In the genomic region with DNA sequence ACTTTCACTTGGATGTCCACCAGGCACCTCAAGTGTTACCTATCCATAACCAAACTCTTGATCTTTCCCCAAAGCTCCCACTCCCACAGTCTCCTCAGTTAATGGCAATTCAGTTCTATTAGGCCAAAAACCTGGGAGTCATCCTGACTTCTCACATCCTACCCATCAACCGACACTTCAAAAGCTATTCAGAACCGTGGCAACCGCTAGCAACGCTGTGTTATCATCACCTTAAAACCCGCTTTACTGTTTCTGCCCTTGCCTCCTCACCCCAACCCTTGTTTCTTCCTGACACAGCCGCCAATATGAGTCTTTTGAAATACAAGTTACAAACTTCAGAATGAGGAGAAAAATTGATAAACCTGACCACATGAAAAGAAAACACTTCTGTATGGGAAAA, we compare ENCODE assay signal across 21 cellular contexts. TPM values are rescaled to one million over a fixed set of nuclear protein-coding genes. Genes with fewer than 3 reads are reported as not detected.
DNase-seq lines count a peak whose midpoint lies in the region; ATAC-seq and TF ChIP-seq lines count a peak whose summit lies in the region.
"Had no signal": no experiment of that assay in that cellular context is flagged by ENCODE, and none has a peak within 500 bp of the region (broad histone marks: within the 10 kb centered on the region; RNA-seq: fewer than 3 reads in every experiment).

No MANE protein-coding gene starts in this region.

- H3K9me3 Mint-ChIP-seq in activated CD8-positive, alpha-beta T cell treated with anti-CD3 and anti-CD28 coated beads for 36 hours: no peaks in the 10 kb centered on the region
- no peaks in the 10 kb centered on the region for H3K9me3 Mint-ChIP-seq in activated CD8-positive, alpha-beta T cell treated with anti-CD3 and anti-CD28 coated beads, Interleukin-2, amount 10 ng/mL, durations not matched to agents 7 days and 5 days (ENCODE audit: insufficient read depth)
- H3K9me3 Mint-ChIP-seq in stimulated activated naive B cell treated with anti-CD40 and anti-IgM and Interleukin-4, amounts not matched to agents 10 μg/mL and 1 μg/mL and 100 μg/mL, for 72 hours: no peaks in the 10 kb centered on the region
- H3K9me3 Mint-ChIP-seq: CD8-positive, alpha-beta T cell had no signal

- DNase-seq in activated CD8-positive, alpha-beta T cell treated with anti-CD3 and anti-CD28 coated beads for 36 hours: peak; percentile 7
- DNase-seq in activated CD8-positive, alpha-beta T cell treated with anti-CD3 and anti-CD28 coated beads, Interleukin-2, amount 10 ng/mL, durations not matched to agents 7 days and 5 days: no peak
- DNase-seq in brain microvascular endothelial cell (no peak), osteoblast (ENCODE audit: insufficient read length, low spot score, missing footprints) (no peak), UCSD-AML1 (lab: John Stamatoyannopoulos, UW; ENCODE audit: unreplicated experiment) (no peak)
- no peak for DNase-seq in stimulated activated naive B cell treated with anti-CD40 and anti-IgM and Interleukin-4, amounts not matched to agents 10 μg/mL and 1 μg/mL and 100 μg/mL, for 72 hours
- no peak for DNase-seq in stimulated activated CD4-positive, alpha-beta T cell treated with anti-CD3 and anti-CD28 coated beads, Interleukin-4, amount 100 ng/mL, for 4 hours
- DNase-seq: AML-193; Caco-2; CD8-positive, alpha-beta T cell; Karpas-422; NCI-H1092; NCI-H1417 treated with DMSO at 0.1 percent for 48 hours; NCI-H1694 treated with DMSO at 0.1 percent for 48 hours; NCI-H2081; NCI-H2227 treated with DMSO at 0.1 percent for 48 hours; NCI-H526 treated with DMSO at 0.1 percent for 48 hours; SHP77 treated with DMSO at 0.1 percent for 48 hours had no signal

- peaks cover 6% of the 10 kb centered on the region; the same call in 1 of the 2 replicates for H3K4me1 ChIP-seq in HEK293 (ENCODE audit: control insufficient read depth, insufficient read depth, low read length)
- H3K4me1 ChIP-seq in osteoblast (ENCODE audit: insufficient read depth, low read length): peaks cover 34% of the 10 kb centered on the region
- H3K4me1 ChIP-seq: Caco-2 had no signal

- H3K36me3 ChIP-seq in HEK293 (ENCODE audit: control insufficient read depth in 2 of 2, insufficient read depth in 1 of 2, low read length in 2 of 2) (no peaks in the 10 kb centered on the region; a peak in 1 of 3 replicates), brain microvascular endothelial cell (replicated peaks) (no peaks in the 10 kb centered on the region), osteoblast (ENCODE audit: insufficient read depth, low read length) (no peaks in the 10 kb centered on the region)

- no peak for ATAC-seq in activated CD8-positive, alpha-beta T cell treated with anti-CD3 and anti-CD28 coated beads for 36 hours
- no peak for ATAC-seq in activated CD8-positive, alpha-beta T cell treated with anti-CD3 and anti-CD28 coated beads, Interleukin-2, amount 10 ng/mL, durations not matched to agents 7 days and 5 days
- no peak for ATAC-seq in stimulated activated naive B cell treated with anti-CD40 and anti-IgM and Interleukin-4, amounts not matched to agents 10 μg/mL and 1 μg/mL and 100 μg/mL, for 72 hours (replicated peaks)
- ATAC-seq: CD8-positive, alpha-beta T cell; Panc1 had no signal

- H3K27ac ChIP-seq in HEK293 (ENCODE audit: extremely low read depth, low read depth, low read length) (no peak overlapping the region), brain microvascular endothelial cell (peak overlapping the region; percentile 78), osteoblast (ENCODE audit: low read depth, low read length) (peak overlapping the region; percentile 84)
- H3K27ac ChIP-seq: BLaER1 treated with 17β-estradiol and CSF1 and Interleukin-3, amounts not matched to agents 10 nM and 100 nM had no signal

- peaks cover 18% of the 10 kb centered on the region for H3K36me3 Mint-ChIP-seq in activated CD8-positive, alpha-beta T cell treated with anti-CD3 and anti-CD28 coated beads for 36 hours (ENCODE audit: low read depth)
- H3K36me3 Mint-ChIP-seq in activated CD8-positive, alpha-beta T cell treated with anti-CD3 and anti-CD28 coated beads, Interleukin-2, amount 10 ng/mL, durations not matched to agents 7 days and 5 days (ENCODE audit: low read depth): peaks cover 25% of the 10 kb centered on the region
- H3K36me3 Mint-ChIP-seq in stimulated activated naive B cell treated with anti-CD40 and anti-IgM and Interleukin-4, amounts not matched to agents 10 μg/mL and 1 μg/mL and 100 μg/mL, for 72 hours: peaks cover 25 to 40% of the 10 kb centered on the region in 2 donors

- H4K20me1 ChIP-seq in osteoblast (ENCODE audit: insufficient read depth, low read length): no peaks in the 10 kb centered on the region

- intact Hi-C loops in activated CD8-positive, alpha-beta T cell treated with anti-CD3 and anti-CD28 coated beads for 36 hours (cut with micrococcal nuclease): no loop called here

- POLR2A ChIA-PET in activated CD8-positive, alpha-beta T cell treated with anti-CD3 and anti-CD28 coated beads for 36 hours (lab: Charles Lee): no interaction called here
- POLR2A ChIA-PET in activated CD8-positive, alpha-beta T cell treated with anti-CD3 and anti-CD28 coated beads, Interleukin-2, amount 10 ng/mL, durations not matched to agents 7 days and 5 days (lab: Charles Lee): no interaction called here
- POLR2A ChIA-PET in HEK293 (lab: Yijun Ruan, JAX): interaction anchor here (0.6 kb wide), 1 partner anchor 11 kb away, joined by 4 read pairs; no protein-coding TSS in a partner anchor

- H3K4me1 Mint-ChIP-seq in activated CD8-positive, alpha-beta T cell treated with anti-CD3 and anti-CD28 coated beads for 36 hours (ENCODE audit: low read depth): peaks cover 16% of the 10 kb centered on the region
- H3K4me1 Mint-ChIP-seq in activated CD8-positive, alpha-beta T cell treated with anti-CD3 and anti-CD28 coated beads, Interleukin-2, amount 10 ng/mL, durations not matched to agents 7 days and 5 days (ENCODE audit: low read depth): peaks cover 11% of the 10 kb centered on the region
- peaks cover 18 to 30% of the 10 kb centered on the region in 2 donors for H3K4me1 Mint-ChIP-seq in stimulated activated naive B cell treated with anti-CD40 and anti-IgM and Interleukin-4, amounts not matched to agents 10 μg/mL and 1 μg/mL and 100 μg/mL, for 72 hours

- H3K4me3 ChIP-seq in HEK293 (ENCODE audit: low read depth, low read length) (no peak overlapping the region), brain microvascular endothelial cell (ENCODE audit: low read depth, low read length) (no peak overlapping the region), osteoblast (ENCODE audit: insufficient read depth, low read length) (no peak overlapping the region)
- H3K4me3 ChIP-seq: BLaER1 treated with 17β-estradiol and CSF1 and Interleukin-3, amounts not matched to agents 10 nM and 100 nM had no signal

- H2AFZ ChIP-seq in osteoblast (ENCODE audit: low read length): no peak overlapping the region

- H3K27ac Mint-ChIP-seq in activated CD8-positive, alpha-beta T cell treated with anti-CD3 and anti-CD28 coated beads for 36 hours: no peak overlapping the region
- no peak overlapping the region for H3K27ac Mint-ChIP-seq in activated CD8-positive, alpha-beta T cell treated with anti-CD3 and anti-CD28 coated beads, Interleukin-2, amount 10 ng/mL, durations not matched to agents 7 days and 5 days
- H3K27ac Mint-ChIP-seq in stimulated activated naive B cell treated with anti-CD40 and anti-IgM and Interleukin-4, amounts not matched to agents 10 μg/mL and 1 μg/mL and 100 μg/mL, for 72 hours: no peak overlapping the region
- H3K27ac Mint-ChIP-seq: CD8-positive, alpha-beta T cell had no signal

- CTCF ChIA-PET in activated CD8-positive, alpha-beta T cell treated with anti-CD3 and anti-CD28 coated beads for 36 hours (lab: Charles Lee): interaction anchor here (1.1 kb wide), 1 partner anchor 37 kb away, joined by 3 read pairs; no protein-coding TSS in a partner anchor
- CTCF ChIA-PET in activated CD8-positive, alpha-beta T cell treated with anti-CD3 and anti-CD28 coated beads, Interleukin-2, amount 10 ng/mL, durations not matched to agents 7 days and 5 days (lab: Charles Lee): no interaction called here
- CTCF ChIA-PET in HEK293 (lab: Yijun Ruan, JAX): interaction anchor here (1.2 kb wide), 1 partner anchor 10 kb away, joined by 5 read pairs; no protein-coding TSS in a partner anchor

- H3K9me3 ChIP-seq in HEK293 (ENCODE audit: control insufficient read depth, insufficient read depth, low read depth, low read length) (no peaks in the 10 kb centered on the region), osteoblast (ENCODE audit: low read depth, low read length) (no peaks in the 10 kb centered on the region)
- H3K9me3 ChIP-seq: BLaER1 treated with 17β-estradiol and CSF1 and Interleukin-3, amounts not matched to agents 10 nM and 100 nM; Caco-2 had no signal

- H3K27me3 ChIP-seq in brain microvascular endothelial cell (replicated peaks): no peaks in the 10 kb centered on the region
- H3K27me3 ChIP-seq in osteoblast (ENCODE audit: insufficient read depth, low read length): no peaks in the 10 kb centered on the region
- H3K27me3 ChIP-seq: BLaER1 treated with 17β-estradiol and CSF1 and Interleukin-3, amounts not matched to agents 10 nM and 100 nM had no signal

- peaks cover 33% of the 10 kb centered on the region for H3K79me2 ChIP-seq in osteoblast (ENCODE audit: insufficient read depth, low read length)

- no peak for TF ChIP-seq CTCF in activated CD8-positive, alpha-beta T cell treated with anti-CD3 and anti-CD28 coated beads for 36 hours (IDR thresholded peaks at IDR 0.05)
- TF ChIP-seq CTCF in HEK293 (tag by site-specific recombination; IDR thresholded peaks at IDR 0.05) (no peak), brain microvascular endothelial cell (IDR thresholded peaks at IDR 0.05; ENCODE audit: low read depth, low read length, missing control alignments) (no peak), osteoblast (IDR thresholded peaks at IDR 0.05; ENCODE audit: extremely low read depth, low read depth, low read length) (no peak)

- no peaks in the 10 kb centered on the region for H3K27me3 Mint-ChIP-seq in activated CD8-positive, alpha-beta T cell treated with anti-CD3 and anti-CD28 coated beads for 36 hours
- no peaks in the 10 kb centered on the region for H3K27me3 Mint-ChIP-seq in activated CD8-positive, alpha-beta T cell treated with anti-CD3 and anti-CD28 coated beads, Interleukin-2, amount 10 ng/mL, durations not matched to agents 7 days and 5 days (ENCODE audit: low read depth)
- H3K27me3 Mint-ChIP-seq in stimulated activated naive B cell treated with anti-CD40 and anti-IgM and Interleukin-4, amounts not matched to agents 10 μg/mL and 1 μg/mL and 100 μg/mL, for 72 hours: no peaks in the 10 kb centered on the region

- in situ Hi-C loops in brain microvascular endothelial cell (cut with HindIII; ENCODE audit: low pct_ligation_motif_present, low sequenced_read_pairs): no loop called here

- peak overlapping the region; percentile 42 for H3K4me2 ChIP-seq in osteoblast (ENCODE audit: insufficient read depth, low read length)
- H3K4me2 ChIP-seq: BLaER1 treated with 17β-estradiol and CSF1 and Interleukin-3, amounts not matched to agents 10 nM and 100 nM had no signal

- H3K4me3 Mint-ChIP-seq in activated CD8-positive, alpha-beta T cell treated with anti-CD3 and anti-CD28 coated beads for 36 hours: no peak overlapping the region
- H3K4me3 Mint-ChIP-seq in activated CD8-positive, alpha-beta T cell treated with anti-CD3 and anti-CD28 coated beads, Interleukin-2, amount 10 ng/mL, durations not matched to agents 7 days and 5 days: no peak overlapping the region
- no peak overlapping the region for H3K4me3 Mint-ChIP-seq in stimulated activated naive B cell treated with anti-CD40 and anti-IgM and Interleukin-4, amounts not matched to agents 10 μg/mL and 1 μg/mL and 100 μg/mL, for 72 hours
- H3K4me3 Mint-ChIP-seq: CD8-positive, alpha-beta T cell had no signal

RNA-seq across cellular contexts. Expression of a gene that starts 46.5 kb away (rescaled TPM):
- 10 to 100 TPM; 58.8 to 62.4 TPM for total RNA-seq in activated CD8-positive, alpha-beta T cell treated with anti-CD3 and anti-CD28 coated beads for 36 hours
- total RNA-seq in activated CD8-positive, alpha-beta T cell treated with anti-CD3 and anti-CD28 coated beads, Interleukin-2, amount 10 ng/mL, durations not matched to agents 7 days and 5 days: 10 to 100 TPM; 60.4 to 63.9 TPM
- total RNA-seq in osteoblast: 72.4 and 75.4 TPM in 2 replicates
